Comparison of ENCODE assay signal across 16 cellular contexts in genomic region chr20:4656491-4656890, GRCh38.
"Had no signal": no experiment of that assay in that cellular context is flagged by ENCODE, and none has a peak within 500 bp of the region (broad histone marks: within the 10 kb centered on the region; RNA-seq: fewer than 3 reads in every experiment).

No MANE protein-coding gene starts in this region.

- H3K27ac ChIP-seq: cardiac muscle cell, epithelial cell of prostate, gastroesophageal sphincter, heart right ventricle, neutrophil, parathyroid adenoma, testis had no signal

- DNase-seq: activated CD4-positive, alpha-beta T cell treated with anti-CD3 and anti-CD28 coated beads, Interleukin-2, amount 50 U/mL, for 4 hours; activated gamma-delta T cell; amniotic stem cell; effector memory CD8-positive, alpha-beta T cell; heart right ventricle; immature natural killer cell; left ventricle myocardium superior; mesendoderm; stimulated activated CD4-positive, alpha-beta T cell treated with anti-CD3 and anti-CD28 coated beads, Interleukin-4, amount 100 ng/mL, for 24 hours; testis had no signal

- H3K9me3 ChIP-seq: gastroesophageal sphincter, heart right ventricle, neutrophil, testis had no signal

- H3K4me3 ChIP-seq: cardiac muscle cell, gastroesophageal sphincter, heart right ventricle, smooth muscle cell, testis had no signal

- H3K36me3 ChIP-seq: cardiac muscle cell, gastroesophageal sphincter, heart right ventricle, neutrophil had no signal

- H3K9ac ChIP-seq: parathyroid adenoma had no signal

- H3K27me3 ChIP-seq: cardiac muscle cell, gastroesophageal sphincter, testis had no signal

- H3K4me1 ChIP-seq: gastroesophageal sphincter, parathyroid adenoma, testis had no signal
